Comparison of ENCODE assay signal across 9 cellular contexts in genomic region chr5:126508962-126509279, GRCh38.
A peak's percentile ranks its signal among the peaks of the same experiment; 100 is the strongest.
DNase-seq lines count a peak whose midpoint lies in the region; ATAC-seq, FAIRE-seq and TF ChIP-seq lines count a peak whose summit lies in the region.
"Had no signal": no experiment of that assay in that cellular context is flagged by ENCODE, and none has a peak within 500 bp of the region (broad histone marks: within the 10 kb centered on the region; RNA-seq: fewer than 3 reads in every experiment).

No MANE protein-coding gene starts in this region.

- CTCF ChIA-PET in PC-9 (lab: Charles Lee): no interaction called here
- CTCF ChIA-PET in endothelial cell of umbilical vein (lab: Charles Lee): interaction anchor here (1.2 kb wide), 1 partner anchor 9 kb away, joined by 4 read pairs; no protein-coding TSS in a partner anchor
- CTCF ChIA-PET in GM10248 (lab: Yijun Ruan, JAX): interaction anchor here (1.2 to 1.5 kb wide), 2 partner anchors 8 to 9 kb away, joined by 4 to 6 read pairs; no protein-coding TSS in a partner anchor

- no peaks in the 10 kb centered on the region for H3K9me3 ChIP-seq in PC-9 (ENCODE audit: insufficient read depth, low read depth)
- no peaks in the 10 kb centered on the region for H3K9me3 ChIP-seq in endothelial cell of umbilical vein (replicated peaks; ENCODE audit: control insufficient read depth, insufficient read depth, low read length)

- H3K4me3 ChIP-seq in PC-9 (no peak overlapping the region), endothelial cell of umbilical vein (replicated peaks in 1 of 3; ENCODE audit: insufficient read depth in 1 of 3, low read depth in 1 of 3, low read length in 3 of 3) (no peak overlapping the region)

- H4K20me1 ChIP-seq in PC-9 (ENCODE audit: insufficient read depth) (no peaks in the 10 kb centered on the region), endothelial cell of umbilical vein (replicated peaks; ENCODE audit: control insufficient read depth, extremely low read depth, insufficient read depth, low read length) (no peaks in the 10 kb centered on the region)

- H3K9ac ChIP-seq in endothelial cell of umbilical vein (replicated peaks; ENCODE audit: extremely low read depth, insufficient read depth, low read length): no peak overlapping the region

- peak; percentile 35 for FAIRE-seq in endothelial cell of umbilical vein (lab: Jason Lieb, UNC)

- no peak for TF ChIP-seq POLR2A in endothelial cell of umbilical vein (IDR thresholded peaks at IDR 0.05; ENCODE audit: low read depth, low read length)
- TF ChIP-seq POLR2A in GM18505 (IDR thresholded peaks at IDR 0.05; ENCODE audit: borderline replicate concordance, extremely low read depth, insufficient read depth, insufficient read length): no peak

- 0 out of 2 replicates have a peak, but pooled peaks cover 6% of the 10 kb centered on the region for H3K4me1 ChIP-seq in PC-9 (replicated peaks; ENCODE audit: insufficient read depth)
- H3K4me1 ChIP-seq in endothelial cell of umbilical vein (ENCODE audit: control insufficient read depth, extremely low read depth, insufficient read depth, low read length): peaks cover 14% of the 10 kb centered on the region

- H3F3A ChIP-seq in PC-9 (ENCODE audit: insufficient read depth, low read depth): no peaks in the 10 kb centered on the region

- H2AFZ ChIP-seq in PC-9 (peak overlapping the region; percentile 61; the same call in 1 of the 2 replicates), endothelial cell of umbilical vein (ENCODE audit: low read depth, low read length) (no peak overlapping the region)

- H3K79me2 ChIP-seq in PC-9 (ENCODE audit: low read depth) (no peaks in the 10 kb centered on the region), endothelial cell of umbilical vein (ENCODE audit: control insufficient read depth, insufficient read depth, low read length) (no peaks in the 10 kb centered on the region)

- H3K36me3 ChIP-seq in PC-9 (ENCODE audit: low read depth) (no peaks in the 10 kb centered on the region), endothelial cell of umbilical vein (ENCODE audit: control insufficient read depth in 2 of 2, extremely low read depth in 1 of 2, insufficient read depth in 2 of 2, low read length in 2 of 2) (no peaks in the 10 kb centered on the region)

- H3K27me3 ChIP-seq in PC-9 (ENCODE audit: insufficient read depth, low read depth) (no peaks in the 10 kb centered on the region), endothelial cell of umbilical vein (ENCODE audit: control insufficient read depth in 2 of 2, insufficient read depth in 2 of 2, low read length in 2 of 2) (no peaks in the 10 kb centered on the region)

- POLR2A ChIA-PET in PC-9 (lab: Charles Lee; ENCODE audit: unreplicated experiment) (no interaction called here), endothelial cell of umbilical vein (lab: Charles Lee) (no interaction called here), GM10248 (lab: Yijun Ruan, JAX) (no interaction called here)

- intact Hi-C loops in PC-9 (cut with micrococcal nuclease; ENCODE audit: unreplicated experiment): no loop called here
- intact Hi-C loops in endothelial cell of umbilical vein (cut with micrococcal nuclease): no loop called here

- dilution Hi-C loops in endothelial cell of umbilical vein (cut with MboI; ENCODE audit: extremely low pct_ligation_motif_present, low sequenced_read_pairs): no loop called here

- no TSS peak for BruUV-seq in PC-9 (replicated peaks; lab: Mats Ljungman, UMichigan)
- BruUV-seq in endothelial cell of umbilical vein (replicated peaks; lab: Mats Ljungman, UMichigan): no TSS peak

- DNase-seq in PC-9: no peak
- DNase-seq in endothelial cell of umbilical vein (ENCODE audit: low read depth, low spot score): peak; percentile 29
- DNase-seq in renal cortical epithelial cell (ENCODE audit: low read depth): peak; percentile 76
- no peak for DNase-seq in NCI-H1694 (lab: John Stamatoyannopoulos, UW)
- DNase-seq in GM10248 (ENCODE audit: extremely low spot score): no peak
- DNase-seq: activated CD4-positive, alpha-beta T cell treated with anti-CD3 and anti-CD28 coated beads, Interleukin-2, amount 50 U/mL, for 48 hours had no signal

- TF ChIP-seq CTCF in PC-9 (conservative IDR thresholded peaks at IDR 0.05) (no peak), endothelial cell of umbilical vein (IDR thresholded peaks at IDR 0.05; ENCODE audit: extremely low read depth in 1 of 2, insufficient read depth in 1 of 2, low read depth in 1 of 2, low read length in 2 of 2) (no peak), GM10248 (IDR thresholded peaks at IDR 0.05; ENCODE audit: control extremely low read depth, extremely low read depth, low read depth, missing control alignments) (no peak)

- H3K9me2 ChIP-seq in PC-9 (ENCODE audit: insufficient read depth): no peaks in the 10 kb centered on the region

- H3K27ac ChIP-seq in PC-9: no peak overlapping the region
- H3K27ac ChIP-seq in endothelial cell of umbilical vein (ENCODE audit: insufficient read depth, low read depth, low read length): no peak overlapping the region

- no peak overlapping the region for H3K4me2 ChIP-seq in PC-9
- H3K4me2 ChIP-seq in endothelial cell of umbilical vein (ENCODE audit: insufficient read depth, low read length): peak overlapping the region; percentile 16

- no peaks in the 10 kb centered on the region for H3K9me1 ChIP-seq in endothelial cell of umbilical vein (replicated peaks; ENCODE audit: control insufficient read depth, extremely low read depth, insufficient read depth, low read length)

- ATAC-seq in GM19463 (IDR thresholded peaks at IDR 0.05; ENCODE audit: unreplicated experiment) (peak; percentile 51), GM18505 (IDR thresholded peaks at IDR 0.05; ENCODE audit: unreplicated experiment) (no peak), GM18867 (IDR thresholded peaks at IDR 0.05; ENCODE audit: unreplicated experiment) (no peak)

TF ChIP-seq in endothelial cell of umbilical vein, 7 proteins besides CTCF, POLR2A, EP300 and RAD21:
- no peak for TF ChIP-seq MAX (IDR thresholded peaks at IDR 0.05; ENCODE audit: insufficient read depth, insufficient read length)
- TF ChIP-seq JUN (IDR thresholded peaks at IDR 0.05; ENCODE audit: borderline replicate concordance, insufficient read depth, insufficient read length, low read depth): peak; percentile 56
- TF ChIP-seq POLR2AphosphoS5 (IDR thresholded peaks at IDR 0.05; ENCODE audit: insufficient read depth, low read depth, low read length): no peak
- no peak for TF ChIP-seq MYC (IDR thresholded peaks at IDR 0.05; ENCODE audit: low read depth, low read length)
- TF ChIP-seq EZH2 (IDR thresholded peaks at IDR 0.05; ENCODE audit: borderline replicate concordance, low read depth, low read length, severe bottlenecking): no peak
- TF ChIP-seq GATA2 (IDR thresholded peaks at IDR 0.05; ENCODE audit: insufficient read depth, insufficient read length, low read depth, low read length): no peak
- peak; percentile 49 for TF ChIP-seq FOS (IDR thresholded peaks at IDR 0.05; ENCODE audit: borderline replicate concordance, insufficient read depth, low read length)

Comparison
In these comparisons a context has a peak if more than half of its experiments do, and no peak if none do; other contexts are left out.
1. DNase-seq: peak in endothelial cell of umbilical vein (single experiment) and renal cortical epithelial cell (single experiment); none in PC-9 (0 of 2), NCI-H1694 (single experiment) and GM10248 (single experiment).